ENCODE assay signal across 31 cellular contexts in genomic region chr10:121796342-121796741, GRCh38.
A peak's percentile ranks its signal among the peaks of the same experiment; 100 is the strongest.
DNase-seq lines count a peak whose midpoint lies in the region; ATAC-seq, FAIRE-seq and TF ChIP-seq lines count a peak whose summit lies in the region.
"Had no signal": no experiment of that assay in that cellular context is flagged by ENCODE, and none has a peak within 500 bp of the region (broad histone marks: within the 10 kb centered on the region; RNA-seq: fewer than 3 reads in every experiment).

No MANE protein-coding gene starts in this region.

- no peak for TF ChIP-seq RAD21 in GM12878 (IDR thresholded peaks at IDR 0.05; ENCODE audit: insufficient read depth, low read depth, low read length)

- H3K4me3 ChIP-seq in GM12878 (no peak overlapping the region), esophagus muscularis mucosa (no peak overlapping the region)
- H3K4me3 ChIP-seq: A549, colonic mucosa, smooth muscle cell, upper lobe of right lung had no signal

- CTCF ChIA-PET in GM12878 (lab: Yijun Ruan, JAX), result no interaction called here

- TF ChIP-seq POLR2A in GM12878 (IDR thresholded peaks at IDR 0.05; ENCODE audit: low read depth, low read length) (no peak), esophagus muscularis mucosa (IDR thresholded peaks at IDR 0.05; ENCODE audit: low read depth) (no peak)

- H3K9me3 ChIP-seq in GM12878 (replicated peaks; ENCODE audit: control insufficient read depth, insufficient read depth, low read length), result no peaks in the 10 kb centered on the region
- no peaks in the 10 kb centered on the region for H3K9me3 ChIP-seq in esophagus muscularis mucosa
- H3K9me3 ChIP-seq: A549, colonic mucosa, SK-N-SH, upper lobe of right lung had no signal

- H3K4me1 ChIP-seq in GM12878 (ENCODE audit: control insufficient read depth, insufficient read depth, low read length), result no peaks in the 10 kb centered on the region
- H3K4me1 ChIP-seq in esophagus muscularis mucosa, result no peaks in the 10 kb centered on the region
- H3K4me1 ChIP-seq: A549, colonic mucosa, upper lobe of right lung had no signal

- H3K27me3 ChIP-seq in GM12878 (replicated peaks in 1 of 2; ENCODE audit: control insufficient read depth in 2 of 2, insufficient read depth in 2 of 2, low read length in 1 of 2), result no peaks in the 10 kb centered on the region
- no peaks in the 10 kb centered on the region for H3K27me3 ChIP-seq in esophagus muscularis mucosa
- H3K27me3 ChIP-seq: colonic mucosa, upper lobe of right lung had no signal

- in situ Hi-C loops in GM12878 (cut with MboI), result no loop called here

- BruUV-seq in GM12878 (replicated peaks; lab: Mats Ljungman, UMichigan), result no TSS peak

- POLR2A ChIA-PET in GM12878 (lab: Charles Lee), result no interaction called here

- RAD21 ChIA-PET in GM12878 (lab: Charles Lee; ENCODE audit: unreplicated experiment), result no interaction called here

- H3K4me2 ChIP-seq in GM12878 (ENCODE audit: control insufficient read depth, insufficient read depth), result no peak overlapping the region
- H3K4me2 ChIP-seq: A549, SK-N-SH, smooth muscle cell had no signal

- no peaks in the 10 kb centered on the region for H4K20me1 ChIP-seq in GM12878 (ENCODE audit: control insufficient read depth, insufficient read depth)

- SMC1A ChIA-PET in GM12878 (lab: Charles Lee; ENCODE audit: uncharacterized antibody, unreplicated experiment), result no interaction called here

- FAIRE-seq in GM12878 (lab: Jason Lieb, UNC) (no peak), D721Med (lab: Jason Lieb, UNC) (no peak)
- FAIRE-seq: A549, bronchial epithelial cell had no signal

- TF ChIP-seq EP300 in GM12878 (IDR thresholded peaks at IDR 0.05; ENCODE audit: borderline replicate concordance in 1 of 2, control insufficient read depth in 1 of 2, low read depth in 2 of 2, low read length in 2 of 2) (no peak), esophagus muscularis mucosa (IDR thresholded peaks at IDR 0.05) (no peak)

- ATAC-seq in GM18511 (IDR thresholded peaks at IDR 0.05; ENCODE audit: unreplicated experiment) (peak; percentile 87), GM19467 (IDR thresholded peaks at IDR 0.05; ENCODE audit: unreplicated experiment) (peak; percentile 69), HG02981 (IDR thresholded peaks at IDR 0.05; ENCODE audit: unreplicated experiment) (peak; percentile 80), GM12878 (peak; percentile 55)
- ATAC-seq: A549, esophagus mucosa, left colon, upper lobe of right lung had no signal

- DNase-seq in GM12878 (ENCODE audit: low read depth, low spot score), result no peak
- no peak for DNase-seq in SK-N-DZ (ENCODE audit: low spot score)
- no peak for DNase-seq in esophagus muscularis mucosa (ENCODE audit: extremely low spot score)
- no peak for DNase-seq in NCI-H1105 (lab: John Stamatoyannopoulos, UW)
- no peak for DNase-seq in D721Med (ENCODE audit: insufficient read length, low spot score)
- DNase-seq: activated CD4-positive, alpha-beta T cell treated with anti-CD3 and anti-CD28 coated beads for 4 hours; activated CD8-positive, alpha-beta memory T cell treated with anti-CD3 and anti-CD28 coated beads for 24 hours; activated T-cell treated with anti-CD3 and anti-CD28 coated beads, Interleukin-2, amount 50 U/mL, for 1 hour; colonic mucosa; DMS79; effector memory CD4-positive, alpha-beta T cell; foreskin melanocyte; GF-D8; left colon; NCI-H1092; NCI-H2081 treated with DMSO at 0.1 percent for 48 hours; NCI-H345; NCI-H748 treated with DMSO at 0.1 percent for 48 hours; RPMI8226; SK-N-SH; stimulated activated CD4-positive, alpha-beta T cell treated with anti-CD3 and anti-CD28 coated beads, Interleukin-2, amount 100 ng/mL, for 24 hours; substantia nigra; T-helper 2 cell; upper lobe of right lung had no signal

- no peak overlapping the region for H2AFZ ChIP-seq in GM12878 (ENCODE audit: control insufficient read depth, low read depth, low read length)

- TF ChIP-seq CTCF in GM12878 (IDR thresholded peaks at IDR 0.05 in 2 of 3, conservative IDR thresholded peaks at IDR 0.05 in 1 of 3; ENCODE audit: control insufficient read depth in 2 of 3, extremely low read depth in 1 of 3, insufficient read depth in 1 of 3, low read depth in 3 of 3, low read length in 3 of 3) (no peak), esophagus muscularis mucosa (IDR thresholded peaks at IDR 0.05) (no peak), D721Med (IDR thresholded peaks at IDR 0.05; ENCODE audit: insufficient read depth, missing control alignments) (no peak)

- H3K79me2 ChIP-seq in GM12878 (ENCODE audit: control insufficient read depth, insufficient read depth, low read length), result no peaks in the 10 kb centered on the region

- H3K9ac ChIP-seq in GM12878 (ENCODE audit: control insufficient read depth, insufficient read depth, low read length), result no peak overlapping the region
- H3K9ac ChIP-seq: SK-N-SH had no signal

- H3K27ac ChIP-seq in GM12878 (ENCODE audit: control insufficient read depth, insufficient read depth), result no peak overlapping the region
- H3K27ac ChIP-seq in esophagus muscularis mucosa (replicated peaks in 1 of 4), result no peak overlapping the region
- H3K27ac ChIP-seq: A549, colonic mucosa, upper lobe of right lung had no signal

- intact Hi-C loops in GM12878 (cut with micrococcal nuclease; ENCODE audit: unreplicated experiment) (no loop called here), esophagus muscularis mucosa (cut with DNase I) (no loop called here)

- H3K36me3 ChIP-seq in GM12878 (ENCODE audit: control insufficient read depth in 2 of 2, insufficient read depth in 2 of 2, low read length in 1 of 2) (no peaks in the 10 kb centered on the region), esophagus muscularis mucosa (peaks cover 0 to 3% (median 0%) of the 10 kb centered on the region in 4 donors)
- H3K36me3 ChIP-seq: colonic mucosa, upper lobe of right lung had no signal

- WGBS in GM12878 (ENCODE audit: insufficient coverage, insufficient replicate concordance, low lambda C conversion rate, missing lambda C conversion rate), result 95% methylated on average over 3 of the region's 3 CpGs
- whole genome bisulfite sequencing in esophagus muscularis mucosa, result 97% methylated on average over 3 of the region's 3 CpGs

TF ChIP-seq in GM12878, 131 proteins besides CTCF, POLR2A, EP300 and RAD21:
- TF ChIP-seq STAT1 (conservative IDR thresholded peaks at IDR 0.05) (no peak), SUZ12 (IDR thresholded peaks at IDR 0.05; ENCODE audit: unreplicated experiment) (no peak), CREB1 (IDR thresholded peaks at IDR 0.05; ENCODE audit: low read depth) (no peak), ZBED1 (IDR thresholded peaks at IDR 0.05; ENCODE audit: borderline replicate concordance) (no peak), JUNB (IDR thresholded peaks at IDR 0.05) (no peak), RAD51 (IDR thresholded peaks at IDR 0.05) (no peak), ELK1 (IDR thresholded peaks at IDR 0.05; ENCODE audit: low read depth, low read length) (no peak), RBBP5 (conservative IDR thresholded peaks at IDR 0.05) (no peak), CHD4 (IDR thresholded peaks at IDR 0.05) (no peak), POU2F2 (IDR thresholded peaks at IDR 0.05; ENCODE audit: borderline replicate concordance, low read depth, low read length) (no peak)
